Comparison of ENCODE assay signal across 27 cellular contexts in the genomic region with DNA sequence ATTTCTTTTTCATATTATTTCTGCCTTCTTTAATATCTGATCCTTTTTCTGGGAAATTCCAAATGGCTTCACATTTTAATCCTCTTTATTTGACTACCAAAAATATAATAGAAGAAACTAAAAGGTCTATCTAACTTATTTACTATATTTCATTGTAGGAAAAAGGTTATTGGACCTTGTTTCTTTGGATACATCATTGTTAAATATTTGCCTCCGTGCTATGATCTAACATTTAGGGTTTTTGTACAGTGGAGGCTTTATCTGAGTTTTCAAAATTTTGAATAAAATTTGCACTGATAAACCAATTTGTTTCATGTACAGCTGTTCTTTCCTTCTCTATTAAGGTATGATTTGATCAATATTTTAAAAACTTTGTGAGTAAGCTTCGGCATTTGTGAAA.
"Had no signal": no experiment of that assay in that cellular context is flagged by ENCODE, and none has a peak within 500 bp of the region (broad histone marks: within the 10 kb centered on the region; RNA-seq: fewer than 3 reads in every experiment).

No MANE protein-coding gene starts in this region.

- H3K4me3 ChIP-seq: colonic mucosa, coronary artery, dorsolateral prefrontal cortex, esophagus muscularis mucosa, esophagus squamous epithelium, gastrocnemius medialis, gastroesophageal sphincter, heart left ventricle, heart right ventricle had no signal

- H3K9me3 ChIP-seq: colonic mucosa, esophagus muscularis mucosa, gastrocnemius medialis, gastroesophageal sphincter, heart left ventricle had no signal

- H3K36me3 ChIP-seq: colonic mucosa, esophagus muscularis mucosa, esophagus squamous epithelium, gastrocnemius medialis, gastroesophageal sphincter, heart left ventricle, heart right ventricle had no signal

- H3K4me1 ChIP-seq: colonic mucosa, esophagus muscularis mucosa, esophagus squamous epithelium, foreskin keratinocyte, gastrocnemius medialis, gastroesophageal sphincter, heart left ventricle, heart right ventricle had no signal

- H3K27me3 ChIP-seq: colonic mucosa, dorsolateral prefrontal cortex, esophagus muscularis mucosa, esophagus squamous epithelium, foreskin keratinocyte, gastrocnemius medialis, gastroesophageal sphincter, heart left ventricle, heart right ventricle had no signal

- DNase-seq: colonic mucosa; cortex of kidney; dermis blood vessel endothelial cell; dorsolateral prefrontal cortex; effector CD4-positive, alpha-beta T cell; effector CD8-positive, alpha-beta T cell; effector memory CD4-positive, alpha-beta T cell; effector memory CD8-positive, alpha-beta T cell; endodermal cell; erythroblast; esophagus squamous epithelium; foreskin fibroblast; foreskin keratinocyte; foreskin melanocyte; gastrocnemius medialis; glutamatergic neuron; head of caudate nucleus; heart left ventricle; heart right ventricle had no signal

- FAIRE-seq: colon, endometrium, endothelial cell of umbilical vein had no signal

- H3K27ac ChIP-seq: colonic mucosa, coronary artery, dorsolateral prefrontal cortex, epithelial cell of prostate, esophagus muscularis mucosa, esophagus squamous epithelium, foreskin keratinocyte, gastrocnemius medialis, gastroesophageal sphincter, heart left ventricle, heart right ventricle had no signal

- ATAC-seq: effector memory CD8-positive, alpha-beta T cell; esophagus mucosa; foreskin keratinocyte; gastrocnemius medialis; gastroesophageal sphincter; heart left ventricle; heart right ventricle had no signal
